ENCODE assay signal across 21 cellular contexts in genomic region chr21:45979651-45980050, GRCh38. TPM values are rescaled to one million over a fixed set of nuclear protein-coding genes. Genes with fewer than 3 reads are reported as not detected.
A peak's percentile ranks its signal among the peaks of the same experiment; 100 is the strongest.
DNase-seq lines count a peak whose midpoint lies in the region; ATAC-seq, FAIRE-seq and TF ChIP-seq lines count a peak whose summit lies in the region.
"Had no signal": no experiment of that assay in that cellular context is flagged by ENCODE, and none has a peak within 500 bp of the region (broad histone marks: within the 10 kb centered on the region; RNA-seq: fewer than 3 reads in every experiment).

No MANE protein-coding gene starts in this region.

- peaks cover 3% of the 10 kb centered on the region for H3K9me3 Mint-ChIP-seq in stimulated activated effector memory CD8-positive, alpha-beta T cell treated with anti-CD3 and anti-CD28 coated beads, Interleukin-12 subunit alpha, Interleukin-12 subunit beta, amount 100 ng/mL, for 72 hours
- no peaks in the 10 kb centered on the region for H3K9me3 Mint-ChIP-seq in GM23338
- H3K9me3 Mint-ChIP-seq: activated CD4-positive, alpha-beta memory T cell treated with anti-CD3 and anti-CD28 coated beads, Interleukin-2, amount 10 ng/mL, durations not matched to agents 7 days and 5 days; activated T-helper 1 cell treated with anti-CD3 and anti-CD28 coated beads, Interleukin-12 subunit alpha, Interleukin-12 subunit beta, Interleukin-2, Interleukin-4 antibody, amounts not matched to agents 30 ng/mL and 10 ng/mL and 1 ng/mL, durations not matched to agents 14 hours and 24 hours and 36 hours had no signal

- FAIRE-seq in GM12892 (lab: Jason Lieb, UNC) = no peak
- FAIRE-seq: bronchial epithelial cell, urothelium cell line had no signal

- TF ChIP-seq POLR2A in GM12892 (IDR thresholded peaks at IDR 0.05; ENCODE audit: low read depth, low read length) (no peak), thyroid gland (IDR thresholded peaks at IDR 0.05) (no peak)

- H3K4me1 Mint-ChIP-seq in stimulated activated effector memory CD8-positive, alpha-beta T cell treated with anti-CD3 and anti-CD28 coated beads, Interleukin-12 subunit alpha, Interleukin-12 subunit beta, amount 100 ng/mL, for 72 hours = peaks cover 23% of the 10 kb centered on the region
- H3K4me1 Mint-ChIP-seq in GM23338 = peaks cover 18% of the 10 kb centered on the region

- ATAC-seq in lower lobe of right lung (no peak), GM23338 (no peak), HG02840 (IDR thresholded peaks at IDR 0.05; ENCODE audit: low FRiP score, unreplicated experiment) (no peak)
- ATAC-seq in stimulated activated effector memory CD8-positive, alpha-beta T cell treated with anti-CD3 and anti-CD28 coated beads, Interleukin-12 subunit alpha, Interleukin-12 subunit beta, amount 100 ng/mL, for 72 hours = peak; percentile 62
- ATAC-seq: esophagus mucosa, natural killer cell, psoas muscle had no signal

- H3K4me2 ChIP-seq in GM23338 = no peak overlapping the region

- H3K9me3 ChIP-seq in ascending aorta (no peaks in the 10 kb centered on the region), lower lobe of right lung (no peaks in the 10 kb centered on the region), thyroid gland (no peaks in the 10 kb centered on the region)
- H3K9me3 ChIP-seq: HAP-1, psoas muscle had no signal

- no peak overlapping the region for H3K27ac Mint-ChIP-seq in stimulated activated effector memory CD8-positive, alpha-beta T cell treated with anti-CD3 and anti-CD28 coated beads, Interleukin-12 subunit alpha, Interleukin-12 subunit beta, amount 100 ng/mL, for 72 hours
- H3K27ac Mint-ChIP-seq in GM23338 = no peak overlapping the region
- H3K27ac Mint-ChIP-seq: activated CD4-positive, alpha-beta memory T cell treated with anti-CD3 and anti-CD28 coated beads, Interleukin-2, amount 10 ng/mL, durations not matched to agents 7 days and 5 days; activated T-helper 1 cell treated with anti-CD3 and anti-CD28 coated beads, Interleukin-12 subunit alpha, Interleukin-12 subunit beta, Interleukin-2, Interleukin-4 antibody, amounts not matched to agents 30 ng/mL and 10 ng/mL and 1 ng/mL, durations not matched to agents 14 hours and 24 hours and 36 hours; natural killer cell had no signal

- no peak overlapping the region for H3K4me3 Mint-ChIP-seq in stimulated activated effector memory CD8-positive, alpha-beta T cell treated with anti-CD3 and anti-CD28 coated beads, Interleukin-12 subunit alpha, Interleukin-12 subunit beta, amount 100 ng/mL, for 72 hours
- H3K4me3 Mint-ChIP-seq in GM23338 = no peak overlapping the region
- H3K4me3 Mint-ChIP-seq: activated CD4-positive, alpha-beta memory T cell treated with anti-CD3 and anti-CD28 coated beads, Interleukin-2, amount 10 ng/mL, durations not matched to agents 7 days and 5 days; activated T-helper 1 cell treated with anti-CD3 and anti-CD28 coated beads, Interleukin-12 subunit alpha, Interleukin-12 subunit beta, Interleukin-2, Interleukin-4 antibody, amounts not matched to agents 30 ng/mL and 10 ng/mL and 1 ng/mL, durations not matched to agents 14 hours and 24 hours and 36 hours; natural killer cell had no signal

- DNase-seq in GM12892 (ENCODE audit: insufficient read length) = peak; percentile 9
- DNase-seq in ascending aorta (ENCODE audit: low spot score in 2 of 2) = peak in 1 of 2 donors; percentile 63
- peak; percentile 19 for DNase-seq in lower lobe of right lung
- DNase-seq in stimulated activated effector memory CD8-positive, alpha-beta T cell treated with anti-CD3 and anti-CD28 coated beads, Interleukin-12 subunit alpha, Interleukin-12 subunit beta, amount 100 ng/mL, for 72 hours (ENCODE audit: low spot score in 2 of 2) = no peak
- DNase-seq in GM23338 (ENCODE audit: low spot score) = no peak
- DNase-seq in thyroid gland = no peak
- DNase-seq: activated CD4-positive, alpha-beta memory T cell treated with anti-CD3 and anti-CD28 coated beads, Interleukin-2, amount 10 ng/mL, durations not matched to agents 7 days and 5 days; COR-L47; dermis blood vessel endothelial cell; natural killer cell; NCI-H2029; NCI-H446 treated with DMSO at 0.1 percent for 48 hours; stimulated activated CD4-positive, alpha-beta T cell treated with anti-CD3 and anti-CD28 coated beads, Interleukin-12 subunit alpha, Interleukin-12 subunit beta, amount 100 ng/mL, for 4 hours had no signal

- intact Hi-C loops in ascending aorta (cut with DNase I) (loop anchor here (10.0 kb wide), 1 partner anchor 305 kb away; the partner anchor contains the start of genes MCM3AP and YBEY), lower lobe of right lung (cut with DNase I) (no loop called here), thyroid gland (cut with DNase I) (loop anchor here (10.0 kb wide), 1 partner anchor 205 kb away; the partner anchor contains the start of gene SPATC1L)

- peaks cover 6% of the 10 kb centered on the region; the same call in 1 of the 2 replicates for H3K79me2 ChIP-seq in GM23338 (replicated peaks; ENCODE audit: insufficient read depth)

- peaks cover 2% of the 10 kb centered on the region; the same call in 1 of the 2 replicates for H4K20me1 ChIP-seq in GM23338 (replicated peaks; ENCODE audit: insufficient read depth)

- peaks cover 7% of the 10 kb centered on the region in 2 donors for H3K36me3 ChIP-seq in ascending aorta
- H3K36me3 ChIP-seq in lower lobe of right lung = no peaks in the 10 kb centered on the region
- peaks cover 3% of the 10 kb centered on the region; the same call in 1 of the 2 replicates for H3K36me3 ChIP-seq in GM23338 (ENCODE audit: insufficient read depth)
- H3K36me3 ChIP-seq in thyroid gland = no peaks in the 10 kb centered on the region

- H3F3A ChIP-seq in GM23338 (replicated peaks; ENCODE audit: low read depth) = peaks cover 23% of the 10 kb centered on the region

- 84 to 89% methylated on average over 6 to 7 of the region's 7 CpGs for WGBS in thyroid gland, 2 donors

- H3K27ac ChIP-seq in ascending aorta (peak overlapping the region; percentile 92 to 94), lower lobe of right lung (no peak overlapping the region), GM23338 (ENCODE audit: low read depth) (no peak overlapping the region), thyroid gland (no peak overlapping the region)
- H3K27ac ChIP-seq: HL-60, psoas muscle had no signal

- H3K4me3 ChIP-seq in ascending aorta (no peak overlapping the region), lower lobe of right lung (no peak overlapping the region), GM23338 (no peak overlapping the region), thyroid gland (replicated peaks in 1 of 3) (no peak overlapping the region)
- H3K4me3 ChIP-seq: HAP-1, psoas muscle had no signal

- no peaks in the 10 kb centered on the region for H3K9me2 ChIP-seq in GM23338 (ENCODE audit: insufficient read depth)

- H3K4me1 ChIP-seq in ascending aorta (peaks cover 14 to 28% of the 10 kb centered on the region in 2 donors), lower lobe of right lung (peaks cover 23% of the 10 kb centered on the region), GM23338 (ENCODE audit: insufficient read depth) (peaks cover 25% of the 10 kb centered on the region), thyroid gland (peaks cover 13 to 34% of the 10 kb centered on the region in 2 donors)

- H3K27me3 ChIP-seq in ascending aorta (no peaks in the 10 kb centered on the region), lower lobe of right lung (ENCODE audit: low read depth) (peaks cover 14% of the 10 kb centered on the region), GM23338 (ENCODE audit: insufficient read depth) (peaks cover 16% of the 10 kb centered on the region), thyroid gland (no peaks in the 10 kb centered on the region)

- TF ChIP-seq CTCF in ascending aorta (IDR thresholded peaks at IDR 0.05) (no peak), lower lobe of right lung (IDR thresholded peaks at IDR 0.05) (no peak), GM23338 (conservative IDR thresholded peaks at IDR 0.05; ENCODE audit: low read depth in 2 of 2) (no peak), thyroid gland (IDR thresholded peaks at IDR 0.05) (no peak)

- H2AFZ ChIP-seq in GM23338 = no peak overlapping the region

- peaks cover 12% of the 10 kb centered on the region for H3K27me3 Mint-ChIP-seq in GM23338 (ENCODE audit: insufficient read depth, low read depth, poor library complexity)

- H3K36me3 Mint-ChIP-seq in stimulated activated effector memory CD8-positive, alpha-beta T cell treated with anti-CD3 and anti-CD28 coated beads, Interleukin-12 subunit alpha, Interleukin-12 subunit beta, amount 100 ng/mL, for 72 hours = no peaks in the 10 kb centered on the region
- peaks cover 6% of the 10 kb centered on the region for H3K36me3 Mint-ChIP-seq in GM23338 (ENCODE audit: low read depth)
- H3K36me3 Mint-ChIP-seq: natural killer cell had no signal

TF ChIP-seq in GM23338, 12 proteins besides CTCF, POLR2A, EP300 and RAD21 (continues in another document):
- TF ChIP-seq CREB1 (CRISPR knock-in tag; IDR thresholded peaks at IDR 0.05; ENCODE audit: low read depth) (no peak), ZNF114 (CRISPR knock-in tag; IDR thresholded peaks at IDR 0.05) (no peak), NANOG (IDR thresholded peaks at IDR 0.05; ENCODE audit: borderline replicate concordance) (no peak), EZH2 (IDR thresholded peaks at IDR 0.05; ENCODE audit: low read depth, unreplicated experiment) (no peak)
- TF ChIP-seq, protein P1, sequence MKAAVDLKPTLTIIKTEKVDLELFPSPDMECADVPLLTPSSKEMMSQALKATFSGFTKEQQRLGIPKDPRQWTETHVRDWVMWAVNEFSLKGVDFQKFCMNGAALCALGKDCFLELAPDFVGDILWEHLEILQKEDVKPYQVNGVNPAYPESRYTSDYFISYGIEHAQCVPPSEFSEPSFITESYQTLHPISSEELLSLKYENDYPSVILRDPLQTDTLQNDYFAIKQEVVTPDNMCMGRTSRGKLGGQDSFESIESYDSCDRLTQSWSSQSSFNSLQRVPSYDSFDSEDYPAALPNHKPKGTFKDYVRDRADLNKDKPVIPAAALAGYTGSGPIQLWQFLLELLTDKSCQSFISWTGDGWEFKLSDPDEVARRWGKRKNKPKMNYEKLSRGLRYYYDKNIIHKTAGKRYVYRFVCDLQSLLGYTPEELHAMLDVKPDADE (IDR thresholded peaks at IDR 0.05) = no peak

RNA-seq across cellular contexts. Expression of gene COL6A1, which starts 1.9 kb away (rescaled TPM):
- not detected for polyA plus RNA-seq in GM12892 (2012; ENCODE audit: missing spikeins)
- total RNA-seq in ascending aorta = 1,564 TPM
- total RNA-seq in lower lobe of right lung = 148 TPM
- 151 and 180 TPM in 2 replicates for total RNA-seq in GM23338 (2014; rRNA removed; shearing (Covaris generic))
- polyA plus RNA-seq in GM23338 (2016; fragmentation: Nextera tagmentation; extraction: Ambion mirVana) = 76.0 and 84.5 TPM in 2 replicates
- total RNA-seq in thyroid gland = 100 to 1,000 TPM in 3 of 4 donors, 10 to 100 TPM in 1; 96.1 to 213 (median 162) TPM

Comparison
In these comparisons a context has a peak if more than half of its experiments do, and no peak if none do; other contexts are left out.
1. DNase-seq: peak in GM12892 (single experiment) and lower lobe of right lung (single experiment); none in stimulated activated effector memory CD8-positive, alpha-beta T cell treated with anti-CD3 and anti-CD28 coated beads, Interleukin-12 subunit alpha, Interleukin-12 subunit beta, amount 100 ng/mL, for 72 hours (0 of 2), GM23338 (single experiment) and thyroid gland (0 of 2).
2. H3K27ac ChIP-seq: peak in ascending aorta (2 of 2); none in lower lobe of right lung (single experiment), GM23338 (single experiment) and thyroid gland (0 of 3).